ENCODE assay signal across 1 cellular context in the genomic region with DNA sequence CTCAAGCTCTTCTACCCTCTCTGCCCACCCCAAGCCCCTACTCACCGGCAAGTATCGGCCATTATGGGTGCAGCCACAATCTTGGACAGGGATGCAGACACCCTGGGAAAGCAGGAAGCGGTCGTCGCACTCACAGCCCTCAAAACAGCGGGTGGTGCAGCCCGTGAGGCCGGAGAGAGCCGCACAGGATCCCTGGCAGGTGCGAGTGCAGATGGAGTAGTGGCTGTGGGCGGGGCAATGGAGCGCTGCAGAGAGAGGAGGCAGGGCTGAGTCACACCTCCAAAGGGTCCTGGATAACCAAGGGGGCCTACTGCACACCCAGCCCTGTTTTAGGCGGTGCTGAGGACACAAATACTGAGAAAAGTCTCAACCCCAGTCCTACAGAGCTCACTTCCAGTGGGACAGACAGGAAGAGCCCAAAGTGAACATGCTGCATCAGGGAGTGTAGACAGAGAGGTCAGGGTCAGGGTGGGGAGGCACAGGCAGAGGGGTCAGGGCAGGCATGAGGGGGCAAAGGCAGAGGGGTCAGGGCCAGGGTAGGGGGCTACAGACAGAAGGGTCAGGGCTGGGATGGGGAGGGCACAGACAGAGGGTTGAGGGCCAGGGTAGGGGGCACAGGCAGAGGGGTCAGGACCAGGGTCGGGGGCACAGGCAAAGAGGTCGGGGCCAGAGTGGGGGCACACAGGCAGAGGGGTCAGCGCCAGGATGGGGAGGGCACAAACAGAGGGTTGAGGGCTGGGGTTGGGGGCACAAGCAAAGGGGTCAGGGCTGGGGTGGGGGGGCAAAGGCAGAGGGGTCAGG.
TF ChIP-seq lines count a peak whose summit lies in the region.

No MANE protein-coding gene starts in this region.

TF ChIP-seq in SK-N-SH treated with all-trans-retinoic acid at 6 μM for 48 hours, 23 proteins besides CTCF, POLR2A, EP300 and RAD21 (continued from another document):
- TF ChIP-seq PATZ1 (CRISPR knock-in tag; IDR thresholded peaks at IDR 0.05; ENCODE audit: borderline replicate concordance) (no peak), ESRRG (CRISPR knock-in tag; IDR thresholded peaks at IDR 0.05) (no peak), TCF4 (CRISPR knock-in tag; IDR thresholded peaks at IDR 0.05; ENCODE audit: borderline replicate concordance) (no peak), ZNF8 (CRISPR knock-in tag; IDR thresholded peaks at IDR 0.05) (no peak)
- TF ChIP-seq, protein P1, sequence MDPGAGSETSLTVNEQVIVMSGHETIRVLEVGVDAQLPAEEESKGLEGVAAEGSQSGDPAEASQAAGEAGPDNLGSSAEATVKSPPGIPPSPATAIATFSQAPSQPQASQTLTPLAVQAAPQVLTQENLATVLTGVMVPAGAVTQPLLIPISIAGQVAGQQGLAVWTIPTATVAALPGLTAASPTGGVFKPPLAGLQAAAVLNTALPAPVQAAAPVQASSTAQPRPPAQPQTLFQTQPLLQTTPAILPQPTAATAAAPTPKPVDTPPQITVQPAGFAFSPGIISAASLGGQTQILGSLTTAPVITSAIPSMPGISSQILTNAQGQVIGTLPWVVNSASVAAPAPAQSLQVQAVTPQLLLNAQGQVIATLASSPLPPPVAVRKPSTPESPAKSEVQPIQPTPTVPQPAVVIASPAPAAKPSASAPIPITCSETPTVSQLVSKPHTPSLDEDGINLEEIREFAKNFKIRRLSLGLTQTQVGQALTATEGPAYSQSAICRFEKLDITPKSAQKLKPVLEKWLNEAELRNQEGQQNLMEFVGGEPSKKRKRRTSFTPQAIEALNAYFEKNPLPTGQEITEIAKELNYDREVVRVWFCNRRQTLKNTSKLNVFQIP (CRISPR knock-in tag; IDR thresholded peaks at IDR 0.05; ENCODE audit: borderline replicate concordance, low read depth): no peak
TF ChIP-seq in SK-N-SH treated with all-trans-retinoic acid at 6 μM for 48 hours: peak in this region for 0.
